In genomic region chr22:48591286-48592065, GRCh38 we compare ENCODE assay signal across 19 cellular contexts.
A peak's percentile ranks its signal among the peaks of the same experiment; 100 is the strongest.
DNase-seq lines count a peak whose midpoint lies in the region; ATAC-seq and TF ChIP-seq lines count a peak whose summit lies in the region.
"Had no signal": no experiment of that assay in that cellular context is flagged by ENCODE, and none has a peak within 500 bp of the region (broad histone marks: within the 10 kb centered on the region; RNA-seq: fewer than 3 reads in every experiment).

No MANE protein-coding gene starts in this region.

- TF ChIP-seq CTCF in right atrium auricular region (IDR thresholded peaks at IDR 0.05) = no peak
- no peak for TF ChIP-seq CTCF in neural progenitor cell (IDR thresholded peaks at IDR 0.05)
- TF ChIP-seq CTCF in PC-9 (conservative IDR thresholded peaks at IDR 0.05) = no peak

- POLR2A ChIA-PET in PC-9 (lab: Charles Lee; ENCODE audit: unreplicated experiment) = no interaction called here

- H3K36me3 Mint-ChIP-seq in neural progenitor cell = no peaks in the 10 kb centered on the region
- H3K36me3 Mint-ChIP-seq: CD4-positive, CD25-positive, alpha-beta regulatory T cell; CD8-positive, alpha-beta memory T cell had no signal

- H2AFZ ChIP-seq in neural progenitor cell (replicated peaks) (no peak overlapping the region), PC-9 (no peak overlapping the region)

- H4K20me1 ChIP-seq in BLaER1 treated with 17β-estradiol and CSF1 and Interleukin-3, amounts not matched to agents 10 nM and 100 nM = peaks cover 0 to 99% (median 43%) of the 10 kb centered on the region in 11 experiments; a peak in 17 of 22 replicates
- H4K20me1 ChIP-seq in neural progenitor cell (ENCODE audit: low read depth) (peaks cover 62% of the 10 kb centered on the region), PC-9 (ENCODE audit: insufficient read depth) (no peaks in the 10 kb centered on the region)

- peak overlapping the region in 2 of 11 experiments; percentile 16 to 24; a peak in 2 of 22 replicates for H3K9ac ChIP-seq in BLaER1 treated with 17β-estradiol and CSF1 and Interleukin-3, amounts not matched to agents 10 nM and 100 nM
- H3K9ac ChIP-seq in neural progenitor cell = no peak overlapping the region

- no peaks in the 10 kb centered on the region for H3K9me2 ChIP-seq in PC-9 (ENCODE audit: insufficient read depth)

- H3K4me3 ChIP-seq in right atrium auricular region (no peak overlapping the region), neural progenitor cell (no peak overlapping the region), PC-9 (no peak overlapping the region)
- no peak overlapping the region for H3K4me3 ChIP-seq in BLaER1 treated with 17β-estradiol and CSF1 and Interleukin-3, amounts not matched to agents 10 nM and 100 nM
- H3K4me3 ChIP-seq: GM12878, HAP-1 had no signal

- BruUV-seq in PC-9 (replicated peaks; lab: Mats Ljungman, UMichigan) = no TSS peak

- H3K9me3 ChIP-seq in right atrium auricular region (no peaks in the 10 kb centered on the region), neural progenitor cell (ENCODE audit: low read depth) (no peaks in the 10 kb centered on the region), PC-9 (ENCODE audit: insufficient read depth, low read depth) (no peaks in the 10 kb centered on the region)
- no peaks in the 10 kb centered on the region for H3K9me3 ChIP-seq in BLaER1 treated with 17β-estradiol and CSF1 and Interleukin-3, amounts not matched to agents 10 nM and 100 nM (replicated peaks in 1 of 11)
- H3K9me3 ChIP-seq: HAP-1 had no signal

- peak overlapping the region; percentile 29 for H3K27ac Mint-ChIP-seq in neural progenitor cell
- H3K27ac Mint-ChIP-seq: CD4-positive, CD25-positive, alpha-beta regulatory T cell; CD8-positive, alpha-beta memory T cell had no signal

- DNase-seq in Right ventricle myocardium superior = peak; percentile 30
- no peak for DNase-seq in right atrium auricular region (ENCODE audit: low spot score)
- no peak for DNase-seq in neural progenitor cell (ENCODE audit: low spot score)
- DNase-seq in PC-9 = no peak
- no peak for DNase-seq in SW 1271 (lab: John Stamatoyannopoulos, UW)
- DNase-seq: 8988T; C1 segment of cervical spinal cord; CD4-positive, CD25-positive, alpha-beta regulatory T cell; CD8-positive, alpha-beta memory T cell; COR-L47; DMS 273 treated with DMSO at 0.1 percent for 48 hours; DMS53; DND-41; EL had no signal

- H3K27me3 Mint-ChIP-seq in neural progenitor cell (ENCODE audit: insufficient read depth, low read depth) = no peaks in the 10 kb centered on the region
- H3K27me3 Mint-ChIP-seq: CD4-positive, CD25-positive, alpha-beta regulatory T cell had no signal

- peaks cover 11% of the 10 kb centered on the region for H3K4me1 Mint-ChIP-seq in neural progenitor cell
- H3K4me1 Mint-ChIP-seq: CD4-positive, CD25-positive, alpha-beta regulatory T cell; CD8-positive, alpha-beta memory T cell had no signal

- H3K36me3 ChIP-seq in right atrium auricular region (no peaks in the 10 kb centered on the region), neural progenitor cell (no peaks in the 10 kb centered on the region), PC-9 (ENCODE audit: low read depth) (no peaks in the 10 kb centered on the region)
- no peaks in the 10 kb centered on the region for H3K36me3 ChIP-seq in BLaER1 treated with 17β-estradiol and CSF1 and Interleukin-3, amounts not matched to agents 10 nM and 100 nM
- H3K36me3 ChIP-seq: HAP-1 had no signal

- H3K79me2 ChIP-seq in neural progenitor cell (ENCODE audit: low read depth) (peaks cover 26% of the 10 kb centered on the region), PC-9 (ENCODE audit: low read depth) (no peaks in the 10 kb centered on the region)

- ATAC-seq in Right ventricle myocardium superior (ENCODE audit: poor library complexity) (no peak), HG03439 (IDR thresholded peaks at IDR 0.05; ENCODE audit: unreplicated experiment) (no peak)
- ATAC-seq: GM12878 had no signal

- intact Hi-C loops in Right ventricle myocardium superior (cut with DNase I) = no loop called here
- intact Hi-C loops in PC-9 (cut with micrococcal nuclease; ENCODE audit: unreplicated experiment) = no loop called here

- CTCF ChIA-PET in PC-9 (lab: Charles Lee) = no interaction called here

- H3K4me3 Mint-ChIP-seq in neural progenitor cell = no peak overlapping the region
- H3K4me3 Mint-ChIP-seq: CD4-positive, CD25-positive, alpha-beta regulatory T cell; CD8-positive, alpha-beta memory T cell had no signal

- H3K27me3 ChIP-seq in right atrium auricular region (no peaks in the 10 kb centered on the region), neural progenitor cell (no peaks in the 10 kb centered on the region), PC-9 (ENCODE audit: insufficient read depth, low read depth) (peaks cover 100% of the 10 kb centered on the region)
- H3K27me3 ChIP-seq in BLaER1 treated with 17β-estradiol and CSF1 and Interleukin-3, amounts not matched to agents 10 nM and 100 nM = peaks cover 0 to 46% (median 9%) of the 10 kb centered on the region in 11 experiments; a peak in 12 of 22 replicates

- H3K27ac ChIP-seq in right atrium auricular region (no peak overlapping the region), neural progenitor cell (no peak overlapping the region), PC-9 (no peak overlapping the region)
- H3K27ac ChIP-seq in BLaER1 treated with 17β-estradiol and CSF1 and Interleukin-3, amounts not matched to agents 10 nM and 100 nM = no peak overlapping the region
- H3K27ac ChIP-seq: HL-60 had no signal

- no peaks in the 10 kb centered on the region for H3F3A ChIP-seq in neural progenitor cell (ENCODE audit: low read depth)
- no peaks in the 10 kb centered on the region for H3F3A ChIP-seq in PC-9 (ENCODE audit: insufficient read depth, low read depth)

- H3K4me1 ChIP-seq in right atrium auricular region = no peaks in the 10 kb centered on the region
- H3K4me1 ChIP-seq in BLaER1 treated with 17β-estradiol and CSF1 and Interleukin-3, amounts not matched to agents 10 nM and 100 nM = peaks cover 18 to 90% (median 79%) of the 10 kb centered on the region in 10 experiments; a peak in 18 of 20 replicates
- no peaks in the 10 kb centered on the region for H3K4me1 ChIP-seq in neural progenitor cell
- no peaks in the 10 kb centered on the region for H3K4me1 ChIP-seq in PC-9 (replicated peaks; ENCODE audit: insufficient read depth)
- H3K4me1 ChIP-seq: HAP-1 had no signal

- H3K4me2 ChIP-seq in BLaER1 treated with 17β-estradiol and CSF1 and Interleukin-3, amounts not matched to agents 10 nM and 100 nM = peak overlapping the region in 7 of 11 experiments; percentile 27 to 91 (median 46); a peak in 11 of 22 replicates
- H3K4me2 ChIP-seq in neural progenitor cell = no peak overlapping the region
- no peak overlapping the region for H3K4me2 ChIP-seq in PC-9

- H3K9me3 Mint-ChIP-seq in neural progenitor cell = no peaks in the 10 kb centered on the region
- H3K9me3 Mint-ChIP-seq: CD4-positive, CD25-positive, alpha-beta regulatory T cell; CD8-positive, alpha-beta memory T cell had no signal

Comparison
In these comparisons a context has a peak if more than half of its experiments do, and no peak if none do; other contexts are left out.
1. H3K4me2 ChIP-seq: peak in BLaER1 treated with 17β-estradiol and CSF1 and Interleukin-3, amounts not matched to agents 10 nM and 100 nM (7 of 11); none in neural progenitor cell (single experiment) and PC-9 (single experiment).